Comparison of ENCODE assay signal across 7 cellular contexts in the genomic region with DNA sequence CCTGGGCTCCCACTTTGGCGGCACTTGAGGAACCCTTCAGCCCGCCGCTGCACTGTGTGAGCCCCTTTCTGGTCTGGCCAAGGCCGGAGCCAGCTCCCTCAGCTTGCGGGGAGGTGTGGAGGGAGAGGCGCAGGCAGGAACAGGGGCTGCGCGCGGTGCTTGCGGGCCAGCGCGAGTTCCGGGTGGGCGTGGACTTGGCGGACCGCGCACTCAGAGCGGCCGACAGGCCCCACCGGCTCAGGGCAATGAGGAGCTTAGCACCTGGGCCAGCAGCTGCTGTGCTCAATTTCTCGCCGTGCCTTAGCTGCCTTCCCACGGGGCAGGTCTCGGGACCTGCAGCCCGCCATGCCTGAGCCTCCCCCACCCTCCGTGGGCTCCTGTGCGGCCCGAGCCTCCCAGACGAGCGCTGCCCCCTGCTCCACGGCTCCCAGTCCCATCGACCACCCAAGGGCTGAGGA.
DNase-seq lines count a peak whose midpoint lies in the region; ATAC-seq, FAIRE-seq and TF ChIP-seq lines count a peak whose summit lies in the region.
"Not testable (repeated sequence)": the region's sequence is repeated elsewhere in the genome, so short reads cannot be mapped to it uniquely, and the experiment has no call there.

No MANE protein-coding gene starts in this region.

- H3K18ac ChIP-seq in H9 (ENCODE audit: insufficient read length, low read depth, low read length) = not testable (repeated sequence)

- peak; percentile 75 for ATAC-seq in K562
- not testable (repeated sequence) for ATAC-seq in Right ventricle myocardium inferior

- not testable (repeated sequence) for H3K9ac ChIP-seq in H9 (ENCODE audit: extremely low read depth, insufficient read length, low read length); kidney (ENCODE audit: low read length in 2 of 2)
- peak overlapping the region in 1 of 2 experiments; percentile 43; a peak in 1 of 4 replicates for H3K9ac ChIP-seq in K562 (ENCODE audit: insufficient read depth in 1 of 2, low read depth in 2 of 2, low read length in 2 of 2)

- intact Hi-C loops in CD14-positive monocyte (cut with micrococcal nuclease); K562 (cut with micrococcal nuclease); Right ventricle myocardium inferior (cut with DNase I); kidney (cut with DNase I); posterior vena cava (cut with DNase I); testis (cut with DNase I; ENCODE audit: low total_unique reads): not testable (repeated sequence)

- not testable (repeated sequence) for H3K79me2 ChIP-seq in H9 (ENCODE audit: insufficient read depth, low read length); K562 (ENCODE audit: control insufficient read depth, insufficient read depth, low read length)

- not testable (repeated sequence) for H3K9me3 ChIP-seq in H9 (ENCODE audit: control insufficient read depth, low read depth, low read length); K562 (replicated peaks; ENCODE audit: control insufficient read depth, insufficient read depth, low read depth, low read length); kidney (ENCODE audit: control insufficient read depth in 1 of 2, low read length in 2 of 2); testis

- not testable (repeated sequence) for H3T11ph ChIP-seq in H9 (ENCODE audit: low read length)

- H4K5ac ChIP-seq in H9 (ENCODE audit: insufficient read length, low read depth, low read length) = not testable (repeated sequence)

- not testable (repeated sequence) for H2BK20ac ChIP-seq in H9 (ENCODE audit: low read depth, low read length, poor library complexity, severe bottlenecking)

- H3K4me1 Mint-ChIP-seq in CD14-positive monocyte, H9: not testable (repeated sequence)

- POLR2A ChIA-PET in K562 (lab: Yijun Ruan, JAX) = not testable (repeated sequence)

- CTCF ChIA-PET in K562 (lab: Yijun Ruan, JAX; ENCODE audit: low intra/inter-chr PET ratio) = not testable (repeated sequence)

- not testable (repeated sequence) for H3K36me3 Mint-ChIP-seq in CD14-positive monocyte; H9 (ENCODE audit: insufficient read depth in 1 of 3, low read depth in 3 of 3)

- not testable (repeated sequence) for H3K4me2 ChIP-seq in H9 (ENCODE audit: insufficient read depth, insufficient read length, low read length)
- H3K4me2 ChIP-seq in K562 (ENCODE audit: insufficient read depth, low read length) = peak overlapping the region; percentile 54

- TF ChIP-seq RAD21 in K562 (CRISPR knock-in tag; conservative IDR thresholded peaks at IDR 0.05 in 1 of 2, IDR thresholded peaks at IDR 0.05 in 1 of 2) = not testable (repeated sequence)

- FAIRE-seq in K562 (lab: Jason Lieb, UNC); kidney (lab: Jason Lieb, UNC): not testable (repeated sequence)

- not testable (repeated sequence) for H3K4me3 Mint-ChIP-seq in CD14-positive monocyte, H9

- in situ Hi-C loops in K562 (cut with MboI) = not testable (repeated sequence)

- not testable (repeated sequence) for TF ChIP-seq POLR2A in K562 (conservative IDR thresholded peaks at IDR 0.05); testis (IDR thresholded peaks at IDR 0.05)

- WGBS in H9 (ENCODE audit: extremely low coverage, insufficient read length, low lambda C conversion rate) = no CpG with 5 or more reads among the region's 32 CpGs
- 13% methylated on average over 26 of the region's 32 CpGs for WGBS in K562 (ENCODE audit: insufficient coverage, low coverage, missing lambda C conversion rate)
- 82 to 84% methylated on average over 8 to 32 of the region's 32 CpGs for WGBS in testis, 2 donors

- H3K27ac Mint-ChIP-seq in CD14-positive monocyte, H9: not testable (repeated sequence)

- H3K4me3 ChIP-seq in K562 (peak overlapping the region; percentile 19), testis (peak overlapping the region; percentile 26 to 50)
- H3K4me3 ChIP-seq in kidney (ENCODE audit: low read length in 2 of 2) = not testable (repeated sequence)

- not testable (repeated sequence) for H3K27me3 ChIP-seq in H9 (ENCODE audit: insufficient read depth, low read length); K562 (ENCODE audit: control insufficient read depth in 2 of 2, insufficient read depth in 2 of 2, low read length in 2 of 2); testis

- H2AK5ac ChIP-seq in H9 (ENCODE audit: insufficient read length, low read length) = not testable (repeated sequence)

- not testable (repeated sequence) for H3K4me1 ChIP-seq in H9 (ENCODE audit: insufficient read depth, low read length); K562 (replicated peaks in 1 of 2; ENCODE audit: control insufficient read depth in 2 of 2, insufficient read depth in 2 of 2, low read length in 2 of 2); kidney (ENCODE audit: control insufficient read depth in 1 of 2, insufficient read depth in 1 of 2, low read depth in 1 of 2, low read length in 2 of 2); testis

- H4K8ac ChIP-seq in H9 (replicated peaks; ENCODE audit: insufficient read length, low read depth, low read length) = not testable (repeated sequence)

- not testable (repeated sequence) for H3K56ac ChIP-seq in H9 (ENCODE audit: insufficient read length, low read depth, low read length)

- H4K91ac ChIP-seq in H9 (ENCODE audit: insufficient read length, low read depth, low read length) = not testable (repeated sequence)

- H3K23me2 ChIP-seq in H9 (ENCODE audit: insufficient read length, low read depth, low read length, poor library complexity, severe bottlenecking) = not testable (repeated sequence)

- H2BK120ac ChIP-seq in H9 (ENCODE audit: low read depth, low read length, poor library complexity, severe bottlenecking) = not testable (repeated sequence)

- not testable (repeated sequence) for H3K9me1 ChIP-seq in K562 (ENCODE audit: control insufficient read depth, insufficient read depth, low read length)

- not testable (repeated sequence) for H3K27ac ChIP-seq in H9 (ENCODE audit: insufficient read length, low read depth, low read length); K562 (ENCODE audit: extremely low read depth, low read depth, low read length); kidney (ENCODE audit: low read depth in 2 of 2, low read length in 2 of 2); testis

- H3K4ac ChIP-seq in H9 (ENCODE audit: low read depth, low read length) = not testable (repeated sequence)

- H3K79me1 ChIP-seq in H9 (ENCODE audit: insufficient read depth, low read depth, low read length, poor library complexity, severe bottlenecking) = not testable (repeated sequence)

- H3K14ac ChIP-seq in H9 (ENCODE audit: insufficient read depth, low read length) = not testable (repeated sequence)

- not testable (repeated sequence) for H3K36me3 ChIP-seq in K562 (ENCODE audit: control insufficient read depth, insufficient read depth, low read length); kidney (ENCODE audit: control insufficient read depth in 1 of 2, insufficient read depth in 2 of 2, low read length in 2 of 2); testis (ENCODE audit: low read depth, missing control alignments)

- DNase-seq in CD14-positive monocyte (ENCODE audit: low spot score) = peak; percentile 46
- DNase-seq in H9 = peak; percentile 30
- DNase-seq in K562 (ENCODE audit: extremely low read depth in 1 of 4, low spot score in 3 of 4) = peak in 2 of 4 experiments; percentile 9 to 23
- DNase-seq in Right ventricle myocardium inferior (ENCODE audit: missing footprints) = peak; percentile 56
- peak; percentile 58 for DNase-seq in kidney
- DNase-seq in posterior vena cava (ENCODE audit: low spot score) = peak; percentile 73
- peak; percentile 40 for DNase-seq in testis

- not testable (repeated sequence) for H3K27me3 Mint-ChIP-seq in CD14-positive monocyte (ENCODE audit: low read depth in 3 of 3); H9 (ENCODE audit: low read depth)

- not testable (repeated sequence) for TF ChIP-seq EP300 in K562 (IDR thresholded peaks at IDR 0.05; ENCODE audit: low read length)

- H2AFZ ChIP-seq in H9 (ENCODE audit: low read length) = not testable (repeated sequence)
- peak overlapping the region; percentile 83 for H2AFZ ChIP-seq in K562 (ENCODE audit: low read depth, low read length)

- H4K20me1 ChIP-seq in H9 (ENCODE audit: control insufficient read depth, insufficient read depth, insufficient read length); K562 (replicated peaks; ENCODE audit: control insufficient read depth, insufficient read depth, low read length): not testable (repeated sequence)

- not testable (repeated sequence) for TF ChIP-seq CTCF in CD14-positive monocyte (IDR thresholded peaks at IDR 0.05); H9 (conservative IDR thresholded peaks at IDR 0.05); K562 (IDR thresholded peaks at IDR 0.05 in 2 of 3, conservative IDR thresholded peaks at IDR 0.05 in 1 of 3; ENCODE audit: insufficient read depth in 2 of 3, low read depth in 1 of 3, low read length in 3 of 3); kidney (IDR thresholded peaks at IDR 0.05; ENCODE audit: borderline replicate concordance, extremely low read depth, insufficient read depth); testis (IDR thresholded peaks at IDR 0.05)

- not testable (repeated sequence) for H2BK15ac ChIP-seq in H9 (ENCODE audit: low read depth, low read length)

- not testable (repeated sequence) for H3K9me3 Mint-ChIP-seq in CD14-positive monocyte, H9

- not testable (repeated sequence) for H3K23ac ChIP-seq in H9 (ENCODE audit: insufficient read length, low read depth, low read length)

- H2BK5ac ChIP-seq in H9 (ENCODE audit: insufficient read length, low read length) = not testable (repeated sequence)

- BruUV-seq in K562 (replicated peaks; lab: Mats Ljungman, UMichigan) = not testable (repeated sequence)

- H2BK12ac ChIP-seq in H9 (ENCODE audit: insufficient read length, low read depth, low read length) = not testable (repeated sequence)

TF ChIP-seq in K562, 482 proteins besides CTCF, POLR2A, EP300 and RAD21 (continues in another document):
- TF ChIP-seq NRF1 (conservative IDR thresholded peaks at IDR 0.05 in 1 of 2, IDR thresholded peaks at IDR 0.05 in 1 of 2) = peak; percentile 32 to 51; a peak in 2 of 4 replicates
